Comparison of ENCODE assay signal across 16 cellular contexts in the genomic region with DNA sequence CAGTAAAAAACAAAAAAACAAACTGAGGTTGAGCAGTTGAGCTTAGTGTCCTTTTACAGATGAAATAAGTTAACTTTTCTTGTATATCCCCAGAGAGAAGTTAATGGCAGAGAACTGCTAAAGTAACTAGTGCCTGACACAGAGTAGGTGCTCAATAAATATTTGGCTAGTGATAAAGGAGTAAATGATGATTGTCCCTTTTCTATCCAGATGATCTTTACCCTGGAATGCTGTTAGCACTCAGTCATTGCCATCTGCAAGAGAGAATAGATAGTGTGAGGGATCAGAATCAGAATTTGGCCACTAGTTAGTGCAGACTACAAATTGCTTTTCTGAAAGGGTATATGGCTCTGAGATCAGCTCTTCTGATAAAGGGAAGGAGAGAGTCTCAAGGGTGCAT.
"Had no signal": no experiment of that assay in that cellular context is flagged by ENCODE, and none has a peak within 500 bp of the region (broad histone marks: within the 10 kb centered on the region; RNA-seq: fewer than 3 reads in every experiment).

No MANE protein-coding gene starts in this region.

- H3K4me3 ChIP-seq: adrenal gland, gastrocnemius medialis, psoas muscle, spleen, suprapubic skin had no signal

- H3K4me3 Mint-ChIP-seq: naive thymus-derived CD4-positive, alpha-beta T cell; T-helper 2 cell treated with Interferon-gamma antibody and Interleukin-4, amounts not matched to agents 5 μg/mL and 100 μg/mL, for 36 hours had no signal

- H3K27me3 ChIP-seq: adrenal gland, gastrocnemius medialis, spleen, suprapubic skin had no signal

- H3K36me3 ChIP-seq: adrenal gland, gastrocnemius medialis had no signal

- H3K9me3 ChIP-seq: adrenal gland, gastrocnemius medialis, psoas muscle, spleen, suprapubic skin had no signal

- H3K9me3 Mint-ChIP-seq: naive thymus-derived CD4-positive, alpha-beta T cell; T-helper 2 cell treated with Interferon-gamma antibody and Interleukin-4, amounts not matched to agents 5 μg/mL and 100 μg/mL, for 36 hours had no signal

- H3K27ac ChIP-seq: epithelial cell of prostate, gastrocnemius medialis, psoas muscle, spleen, suprapubic skin had no signal

- ATAC-seq: activated CD4-positive, CD25-positive, alpha-beta regulatory T cell treated with anti-CD3 and anti-CD28 coated beads, Interleukin-2, amount 50 U/mL, for 24 hours; gastrocnemius medialis; naive thymus-derived CD4-positive, alpha-beta T cell; psoas muscle; sciatic nerve; stimulated activated naive CD8-positive, alpha-beta T cell treated with anti-CD3 and anti-CD28 coated beads, Interleukin-15, Interleukin-2, amounts not matched to agents 100 U/mL and 50 U/mL, for 24 hours had no signal

- DNase-seq: activated CD4-positive, alpha-beta T cell treated with anti-CD3 and anti-CD28 coated beads, Interleukin-2, amount 50 U/mL, for 48 hours; activated T-cell treated with anti-CD3 and anti-CD28 coated beads, Interleukin-2, amount 50 U/mL, for 48 hours; adrenal gland; central memory CD4-positive, alpha-beta T cell; effector memory CD4-positive, alpha-beta T cell; gastrocnemius medialis; naive thymus-derived CD4-positive, alpha-beta T cell; psoas muscle; spleen; stimulated activated CD4-positive, alpha-beta T cell treated with anti-CD3 and anti-CD28 coated beads, Interleukin-1b, Interleukin-23, amount 100 ng/mL, for 48 hours; stimulated activated naive CD8-positive, alpha-beta T cell treated with anti-CD3 and anti-CD28 coated beads, Interleukin-15, Interleukin-2, amounts not matched to agents 100 U/mL and 50 U/mL, for 24 hours had no signal

- H3K27ac Mint-ChIP-seq: T-helper 2 cell treated with Interferon-gamma antibody and Interleukin-4, amounts not matched to agents 5 μg/mL and 100 μg/mL, for 36 hours had no signal

- H3K27me3 Mint-ChIP-seq: naive thymus-derived CD4-positive, alpha-beta T cell had no signal
